In the genomic region with DNA sequence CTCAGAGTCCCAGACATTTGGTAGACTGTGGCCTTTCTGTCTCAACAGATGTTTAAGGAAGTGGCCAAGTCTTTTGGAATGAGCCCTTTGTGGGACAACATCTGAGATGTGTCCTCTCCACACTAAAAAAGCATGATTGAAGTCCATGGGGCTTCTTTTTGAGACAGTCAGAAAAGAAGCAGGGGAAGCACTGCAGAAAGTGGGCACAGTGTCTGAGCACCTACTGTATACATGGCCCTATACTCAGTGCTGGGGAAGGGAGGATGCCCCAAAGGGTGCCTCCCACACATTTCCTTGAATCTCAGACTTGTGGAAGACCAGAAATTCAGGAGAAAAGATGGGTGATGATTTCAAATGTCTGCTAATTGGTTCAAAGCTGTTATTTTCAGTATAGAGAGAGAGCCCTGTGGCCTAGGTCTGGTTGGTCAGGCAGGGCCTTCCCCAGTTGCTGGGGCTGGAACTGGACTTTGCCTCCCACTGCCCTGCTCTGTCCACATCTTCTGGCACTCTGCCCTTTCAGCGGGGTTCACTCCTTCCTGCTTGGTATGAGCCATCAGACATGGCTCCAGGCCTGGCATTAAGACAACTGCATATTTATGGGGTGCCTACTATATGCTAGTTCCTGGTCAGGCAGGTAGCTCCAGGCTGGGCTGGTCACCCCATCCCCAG, we compare ENCODE assay signal across 20 cellular contexts. TPM values are rescaled to one million over a fixed set of nuclear protein-coding genes. Genes with fewer than 3 reads are reported as not detected.
DNase-seq lines count a peak whose midpoint lies in the region; ATAC-seq and TF ChIP-seq lines count a peak whose summit lies in the region.
"Had no signal": no experiment of that assay in that cellular context is flagged by ENCODE, and none has a peak within 500 bp of the region (broad histone marks: within the 10 kb centered on the region; RNA-seq: fewer than 3 reads in every experiment).

No MANE protein-coding gene starts in this region.

- H3K9me3 Mint-ChIP-seq in Calu3 (ENCODE audit: low read depth, unreplicated experiment) (no peaks in the 10 kb centered on the region), glutamatergic neuron (ENCODE audit: unreplicated experiment) (peaks cover 3% of the 10 kb centered on the region)

- peak; percentile 73 for DNase-seq in Calu3
- peak in 2 of 3 donors; percentile 72 to 81 for DNase-seq in Peyer's patch
- DNase-seq in left colon, result peak; percentile 53 to 60
- peak; percentile 64 for DNase-seq in posterior vena cava (ENCODE audit: low spot score)
- DNase-seq in glutamatergic neuron, result no peak
- DNase-seq in kidney glomerular epithelial cell (lab: John Stamatoyannopoulos, UW), result no peak
- DNase-seq: AML-193; Caco-2; CD4-positive, CD25-positive, alpha-beta regulatory T cell; EL; IMR-90; NCI-H1436 treated with DMSO at 0.1 percent for 48 hours; NCI-H2029 treated with DMSO at 0.1 percent for 48 hours; NCI-H510A treated with DMSO at 0.1 percent for 48 hours; NCI-H82; PC-9 had no signal

- no peak for TF ChIP-seq CTCF in Calu3 (IDR thresholded peaks at IDR 0.05; ENCODE audit: unreplicated experiment)
- no peak for TF ChIP-seq CTCF in Peyer's patch (IDR thresholded peaks at IDR 0.05)
- no peak for TF ChIP-seq CTCF in glutamatergic neuron (IDR thresholded peaks at IDR 0.05; ENCODE audit: partially characterized antibody, unreplicated experiment)

- intact Hi-C loops in Calu3 (cut with micrococcal nuclease; ENCODE audit: unreplicated experiment), result no loop called here
- intact Hi-C loops in left colon (cut with DNase I, micrococcal nuclease), result no loop called here
- intact Hi-C loops in posterior vena cava (cut with DNase I), result loop anchor here in 1 of 2 donors (10.0 kb wide), 1 partner anchor 485 kb away; a partner anchor contains a TSS

- CTCF ChIA-PET in Calu3 (lab: Charles Lee), result interaction anchor here (1.2 kb wide), 1 partner anchor 15 kb away, joined by 3 read pairs; no protein-coding TSS in a partner anchor

- peaks cover 31% of the 10 kb centered on the region for H3K27me3 Mint-ChIP-seq in Calu3 (ENCODE audit: unreplicated experiment)
- H3K27me3 Mint-ChIP-seq in glutamatergic neuron (ENCODE audit: unreplicated experiment), result peaks cover 7% of the 10 kb centered on the region

- H3K27ac Mint-ChIP-seq in Calu3 (ENCODE audit: unreplicated experiment) (no peak overlapping the region), glutamatergic neuron (ENCODE audit: unreplicated experiment) (no peak overlapping the region)
- H3K27ac Mint-ChIP-seq: CD4-positive, CD25-positive, alpha-beta regulatory T cell had no signal

- ATAC-seq in left colon, result peak; percentile 93
- no peak for ATAC-seq in HG02973 (IDR thresholded peaks at IDR 0.05; ENCODE audit: unreplicated experiment)
- no peak for ATAC-seq in HG03342 (IDR thresholded peaks at IDR 0.05; ENCODE audit: unreplicated experiment)

- TF ChIP-seq POLR2A in Peyer's patch (IDR thresholded peaks at IDR 0.05), result no peak

- H3K4me3 Mint-ChIP-seq in Calu3 (ENCODE audit: low read depth, unreplicated experiment) (no peak overlapping the region), glutamatergic neuron (ENCODE audit: unreplicated experiment) (no peak overlapping the region)
- H3K4me3 Mint-ChIP-seq: CD4-positive, CD25-positive, alpha-beta regulatory T cell had no signal

- H3K27me3 ChIP-seq in Peyer's patch, result no peaks in the 10 kb centered on the region
- H3K27me3 ChIP-seq: SJSA1 had no signal

- no peak overlapping the region for H3K4me3 ChIP-seq in Peyer's patch
- H3K4me3 ChIP-seq: PC-9, SJSA1 had no signal

- H3K36me3 Mint-ChIP-seq in Calu3 (ENCODE audit: insufficient read depth, unreplicated experiment), result no peaks in the 10 kb centered on the region
- peaks cover 8% of the 10 kb centered on the region for H3K36me3 Mint-ChIP-seq in glutamatergic neuron (ENCODE audit: unreplicated experiment)

- no peaks in the 10 kb centered on the region for H3K36me3 ChIP-seq in Peyer's patch
- H3K36me3 ChIP-seq: SJSA1 had no signal

- no peaks in the 10 kb centered on the region for H3K9me3 ChIP-seq in Peyer's patch
- H3K9me3 ChIP-seq: Caco-2, SJSA1 had no signal

- BruUV-seq in Calu3 (replicated peaks; lab: Mats Ljungman, UMichigan), result no TSS peak

- H3K4me1 Mint-ChIP-seq in Calu3 (ENCODE audit: low read depth, unreplicated experiment) (no peaks in the 10 kb centered on the region), glutamatergic neuron (ENCODE audit: low read depth, unreplicated experiment) (peaks cover 7% of the 10 kb centered on the region)

- H3K4me1 ChIP-seq in Peyer's patch, result peaks cover 0 to 3% (median 0%) of the 10 kb centered on the region in 4 donors
- H3K4me1 ChIP-seq: Caco-2, SJSA1 had no signal

- H3K27ac ChIP-seq in Peyer's patch, result no peak overlapping the region
- H3K27ac ChIP-seq: PC-9, SJSA1 had no signal

RNA-seq across cellular contexts. Expression of a gene that starts 26.6 kb away (rescaled TPM):
- 30.1 and 46.1 TPM in 2 replicates for total RNA-seq in Calu3 (2022)
- 100 to 1,000 TPM in 3 of 4 donors, 10 to 100 TPM in 1; 38.0 to 169 (median 127) TPM for total RNA-seq in Peyer's patch
- 10 to 100 TPM; 50.5 to 76.7 TPM for total RNA-seq in left colon
- 100 to 1,000 TPM; 126 to 135 TPM for total RNA-seq in posterior vena cava
- 0.29 TPM for total RNA-seq in glutamatergic neuron (ENCODE audit: unreplicated experiment)
- total RNA-seq: H1 had no signal

RNA-seq across cellular contexts. Expression of a gene that starts 51.1 kb away (rescaled TPM):
- total RNA-seq in Calu3 (2022) (840 and 1,050 TPM in 2 replicates), Peyer's patch (100 to 1,000 TPM; 193 to 647 (median 491) TPM), left colon (100 to 1,000 TPM; 517 to 807 TPM), posterior vena cava (1,000 to 10,000 TPM in 1 of 2 donors, 100 to 1,000 TPM in 1; 787 to 1,159 TPM), glutamatergic neuron (ENCODE audit: unreplicated experiment) (737 TPM)

Comparison
In these comparisons a context has a peak if more than half of its experiments do, and no peak if none do; other contexts are left out.
1. DNase-seq: peak in Calu3 (single experiment), Peyer's patch (2 of 3), left colon (2 of 2) and posterior vena cava (single experiment); none in glutamatergic neuron (single experiment) and kidney glomerular epithelial cell (single experiment).
2. RNA of a gene that starts 26.6 kb away (total RNA-seq): 38.0 to 169 TPM in Peyer's patch, 126 to 135 TPM in posterior vena cava, 50.5 to 76.7 TPM in left colon and 30.1 to 46.1 TPM in Calu3; 0.29 TPM in glutamatergic neuron (single experiment); every median in the first group is over 10 times any median in the second.